In genomic region chr20:49445176-49445575, GRCh38 we compare ENCODE assay signal across 18 cellular contexts.
DNase-seq lines count a peak whose midpoint lies in the region; ATAC-seq and FAIRE-seq lines count a peak whose summit lies in the region.
"Had no signal": no experiment of that assay in that cellular context is flagged by ENCODE, and none has a peak within 500 bp of the region (broad histone marks: within the 10 kb centered on the region; RNA-seq: fewer than 3 reads in every experiment).

No MANE protein-coding gene starts in this region.

- H3K4me1 ChIP-seq in subcutaneous abdominal adipose tissue (ENCODE audit: control insufficient read depth in 5 of 5, insufficient read depth in 5 of 5, low read length in 5 of 5), result peaks cover 10 to 46% (median 38%) of the 10 kb centered on the region in 5 donors

- peak overlapping the region; percentile 24 for H3K27ac ChIP-seq in subcutaneous abdominal adipose tissue (ENCODE audit: low read depth, low read length)
- H3K27ac ChIP-seq: BLaER1 treated with 17β-estradiol and CSF1 and Interleukin-3, amounts not matched to agents 10 nM and 100 nM; left ventricle myocardium inferior; upper lobe of right lung had no signal

- peak overlapping the region in 2 of 5 donors; percentile 36 to 38 for H3K9ac ChIP-seq in subcutaneous abdominal adipose tissue (ENCODE audit: low read length in 5 of 5)
- H3K9ac ChIP-seq: BLaER1 treated with 17β-estradiol and CSF1 and Interleukin-3, amounts not matched to agents 10 nM and 100 nM had no signal

- no peak overlapping the region for H3K4me3 ChIP-seq in subcutaneous abdominal adipose tissue (ENCODE audit: low read depth in 1 of 5, low read length in 5 of 5)
- H3K4me3 ChIP-seq: BLaER1 treated with 17β-estradiol and CSF1 and Interleukin-3, amounts not matched to agents 10 nM and 100 nM; left ventricle myocardium inferior; upper lobe of right lung had no signal

- DNase-seq in HTR-8/SVneo (ENCODE audit: insufficient read length, low spot score) (peak; percentile 54), astrocyte of the hippocampus (ENCODE audit: low read depth, low spot score) (peak; percentile 34), iPS-NIHi11 (ENCODE audit: low spot score) (peak; percentile 33), NCI-H187 treated with DMSO at 0.1 percent for 48 hours (lab: John Stamatoyannopoulos, UW) (no peak), DMS53 (lab: John Stamatoyannopoulos, UW) (no peak)
- DNase-seq: activated CD4-positive, alpha-beta memory T cell treated with anti-CD3 and anti-CD28 coated beads, Interleukin-2, amount 10 ng/mL, durations not matched to agents 7 days and 5 days; DMS79 treated with DMSO at 0.1 percent for 48 hours; GOT3; left ventricle myocardium inferior; MV-4-11; naive thymus-derived CD8-positive, alpha-beta T cell; NCI-H2171; stimulated activated CD4-positive, alpha-beta T cell treated with anti-CD3 and anti-CD28 coated beads, Interleukin-2, amount 100 ng/mL, for 24 hours; stimulated activated CD8-positive, alpha-beta memory T cell treated with anti-CD3 and anti-CD28 coated beads, Interleukin-4, amount 100 ng/mL, for 48 hours; upper lobe of right lung had no signal

- H3K27me3 ChIP-seq in subcutaneous abdominal adipose tissue (ENCODE audit: control insufficient read depth in 5 of 5, insufficient read depth in 4 of 5, low read length in 5 of 5), result no peaks in the 10 kb centered on the region
- H3K27me3 ChIP-seq: BLaER1 treated with 17β-estradiol and CSF1 and Interleukin-3, amounts not matched to agents 10 nM and 100 nM had no signal

- H3K9me3 ChIP-seq in subcutaneous abdominal adipose tissue (ENCODE audit: control insufficient read depth in 5 of 5, low read length in 5 of 5), result no peaks in the 10 kb centered on the region
- H3K9me3 ChIP-seq: BLaER1 treated with 17β-estradiol and CSF1 and Interleukin-3, amounts not matched to agents 10 nM and 100 nM; left ventricle myocardium inferior; upper lobe of right lung had no signal

- FAIRE-seq in HTR-8/SVneo (lab: Jason Lieb, UNC), result peak; percentile 44

- no peak for ATAC-seq in GM21717 (IDR thresholded peaks at IDR 0.05; ENCODE audit: unreplicated experiment)
- ATAC-seq: naive thymus-derived CD8-positive, alpha-beta T cell; upper lobe of right lung had no signal

- no peaks in the 10 kb centered on the region for H3K36me3 ChIP-seq in subcutaneous abdominal adipose tissue (ENCODE audit: control insufficient read depth in 5 of 5, insufficient read depth in 5 of 5, low read length in 5 of 5)
- H3K36me3 ChIP-seq: BLaER1 treated with 17β-estradiol and CSF1 and Interleukin-3, amounts not matched to agents 10 nM and 100 nM; left ventricle myocardium inferior; upper lobe of right lung had no signal

Comparison
In these comparisons a context has a peak if more than half of its experiments do, and no peak if none do; other contexts are left out.
1. DNase-seq: peak in HTR-8/SVneo (single experiment), astrocyte of the hippocampus (single experiment) and iPS-NIHi11 (single experiment); none in NCI-H187 treated with DMSO at 0.1 percent for 48 hours (single experiment) and DMS53 (single experiment).